Comparison of ENCODE assay signal across 8 cellular contexts in genomic region chr11:75562836-75563484, GRCh38. TPM values are rescaled to one million over a fixed set of nuclear protein-coding genes. Genes with fewer than 3 reads are reported as not detected.
A peak's percentile ranks its signal among the peaks of the same experiment; 100 is the strongest.
DNase-seq lines count a peak whose midpoint lies in the region; ATAC-seq, FAIRE-seq and TF ChIP-seq lines count a peak whose summit lies in the region.

No MANE protein-coding gene starts in this region.

- no peak for TF ChIP-seq EP300 in tibial nerve (IDR thresholded peaks at IDR 0.05)

- WGBS in tibial nerve, 2 donors: 1 to 5% methylated on average over 16 of the region's 16 CpGs

- H3K27me3 ChIP-seq in bronchial epithelial cell (ENCODE audit: control insufficient read depth, insufficient read depth, low read length) (no peaks in the 10 kb centered on the region), left lung (peaks cover 0 to 23% of the 10 kb centered on the region in 2 donors), tibial nerve (no peaks in the 10 kb centered on the region)

- H3K36me3 ChIP-seq in bronchial epithelial cell (ENCODE audit: control insufficient read depth, insufficient read depth, low read length) (peaks cover 10% of the 10 kb centered on the region), left lung (peaks cover 0 to 24% of the 10 kb centered on the region in 2 donors), tibial nerve (peaks cover 0 to 22% (median 2%) of the 10 kb centered on the region in 3 donors)

- peak overlapping the region; percentile 94 to 100 for H3K27ac ChIP-seq in left lung
- H3K27ac ChIP-seq in tibial nerve: peak overlapping the region; percentile 95 to 99 (median 96)

- FAIRE-seq in bronchial epithelial cell (lab: Jason Lieb, UNC): no peak

- H3K4me3 ChIP-seq in bronchial epithelial cell (ENCODE audit: low read depth, low read length) (peak overlapping the region; percentile 70), left lung (peak overlapping the region; percentile 86 to 90), tibial nerve (peak overlapping the region; percentile 65 to 79 (median 73))

- DNase-seq in ELF-1 (ENCODE audit: low read depth, low spot score) (peak; percentile 97), NCI-H226 (peak; percentile 70), bronchial epithelial cell (ENCODE audit: low read depth) (peak; percentile 44), left lung (peak in 1 of 2 donors; percentile 71), tibial nerve (ENCODE audit: low spot score in 2 of 2) (no peak), GM19240 (ENCODE audit: insufficient read length, low spot score) (no peak)

- no peak for TF ChIP-seq CTCF in bronchial epithelial cell (IDR thresholded peaks at IDR 0.05; ENCODE audit: insufficient read depth, low read length, severe bottlenecking)
- TF ChIP-seq CTCF in left lung (IDR thresholded peaks at IDR 0.05): no peak
- TF ChIP-seq CTCF in tibial nerve (IDR thresholded peaks at IDR 0.05): no peak

- ATAC-seq in left lung: peak; percentile 22
- no peak for ATAC-seq in HG03280 (IDR thresholded peaks at IDR 0.05; ENCODE audit: unreplicated experiment)
- ATAC-seq in GM18517 (IDR thresholded peaks at IDR 0.05; ENCODE audit: unreplicated experiment): no peak

- no peak for TF ChIP-seq POLR2A in tibial nerve (IDR thresholded peaks at IDR 0.05)

- H3K4me1 ChIP-seq in left lung: peaks cover 44 to 86% of the 10 kb centered on the region in 2 donors
- H3K4me1 ChIP-seq in tibial nerve: peaks cover 0 to 91% (median 58%) of the 10 kb centered on the region in 4 donors

- no peaks in the 10 kb centered on the region for H3K9me3 ChIP-seq in left lung
- no peaks in the 10 kb centered on the region for H3K9me3 ChIP-seq in tibial nerve

- intact Hi-C loops in left lung (cut with DNase I): no loop called here

RNA-seq across cellular contexts. Expression of gene SERPINH1, which starts 0.9 kb away (rescaled TPM):
- total RNA-seq in bronchial epithelial cell (80.8 and 86.9 TPM in 2 replicates), left lung (100 to 1,000 TPM; 358 to 516 TPM), tibial nerve (100 to 1,000 TPM; 151 to 358 (median 184) TPM)

RNA-seq across cellular contexts. Expression of gene GDPD5, which starts 37.2 kb away (rescaled TPM):
- total RNA-seq in bronchial epithelial cell (0.13 and 2.1 TPM in 2 replicates), left lung (10 to 100 TPM; 10.5 to 15.5 TPM), tibial nerve (100 to 1,000 TPM in 2 of 4 donors, 10 to 100 TPM in 2; 92.2 to 122 (median 101) TPM)

Comparison
In these comparisons a context has a peak if more than half of its experiments do, and no peak if none do; other contexts are left out.
1. DNase-seq: peak in ELF-1 (single experiment), NCI-H226 (single experiment) and bronchial epithelial cell (single experiment); none in tibial nerve (0 of 2) and GM19240 (single experiment).
2. RNA of gene GDPD5, which starts 37.2 kb away (total RNA-seq): 92.2 to 122 TPM in tibial nerve; 10.5 to 15.5 TPM in left lung and 0.13 to 2.1 TPM in bronchial epithelial cell; every median in the first group is over 4 times any median in the second.
3. Peak in every context shown above with its lines, with median percentiles within 50 percentile points of each other: H3K4me3 ChIP-seq.